1 cellular context compared by ENCODE assay signal in genomic region chr12:13181375-13182070, GRCh38.
TF ChIP-seq lines count a peak whose summit lies in the region.

No MANE protein-coding gene starts in this region.

TF ChIP-seq in A549, 52 proteins besides CTCF, POLR2A, EP300 and RAD21 (continued from another document):
- TF ChIP-seq ATOH8 (CRISPR knock-in tag; IDR thresholded peaks at IDR 0.05; ENCODE audit: low read depth) (no peak), HDAC2 (IDR thresholded peaks at IDR 0.05) (no peak), EHMT2 (IDR thresholded peaks at IDR 0.05; ENCODE audit: low read depth) (no peak), KDM5A (IDR thresholded peaks at IDR 0.05) (no peak), NR3C1 (IDR thresholded peaks at IDR 0.05) (no peak), MYC (IDR thresholded peaks at IDR 0.05; ENCODE audit: borderline replicate concordance, low read length) (no peak), HOXA7 (CRISPR knock-in tag; IDR thresholded peaks at IDR 0.05) (no peak), HEYL (CRISPR knock-in tag; IDR thresholded peaks at IDR 0.05) (no peak), RNF2 (IDR thresholded peaks at IDR 0.05; ENCODE audit: borderline replicate concordance, low read depth) (no peak), HOXB13 (CRISPR knock-in tag; IDR thresholded peaks at IDR 0.05; ENCODE audit: low read depth) (no peak), EHF (CRISPR knock-in tag; IDR thresholded peaks at IDR 0.05) (no peak)
- TF ChIP-seq, protein P1, sequence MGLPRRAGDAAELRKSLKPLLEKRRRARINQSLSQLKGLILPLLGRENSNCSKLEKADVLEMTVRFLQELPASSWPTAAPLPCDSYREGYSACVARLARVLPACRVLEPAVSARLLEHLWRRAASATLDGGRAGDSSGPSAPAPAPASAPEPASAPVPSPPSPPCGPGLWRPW (IDR thresholded peaks at IDR 0.05): no peak
- TF ChIP-seq, protein P2, sequence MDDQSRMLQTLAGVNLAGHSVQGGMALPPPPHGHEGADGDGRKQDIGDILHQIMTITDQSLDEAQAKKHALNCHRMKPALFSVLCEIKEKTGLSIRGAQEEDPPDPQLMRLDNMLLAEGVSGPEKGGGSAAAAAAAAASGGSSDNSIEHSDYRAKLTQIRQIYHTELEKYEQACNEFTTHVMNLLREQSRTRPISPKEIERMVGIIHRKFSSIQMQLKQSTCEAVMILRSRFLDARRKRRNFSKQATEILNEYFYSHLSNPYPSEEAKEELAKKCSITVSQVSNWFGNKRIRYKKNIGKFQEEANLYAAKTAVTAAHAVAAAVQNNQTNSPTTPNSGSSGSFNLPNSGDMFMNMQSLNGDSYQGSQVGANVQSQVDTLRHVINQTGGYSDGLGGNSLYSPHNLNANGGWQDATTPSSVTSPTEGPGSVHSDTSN (IDR thresholded peaks at IDR 0.05): no peak
